Comparison of ENCODE assay signal across 8 cellular contexts in the genomic region with DNA sequence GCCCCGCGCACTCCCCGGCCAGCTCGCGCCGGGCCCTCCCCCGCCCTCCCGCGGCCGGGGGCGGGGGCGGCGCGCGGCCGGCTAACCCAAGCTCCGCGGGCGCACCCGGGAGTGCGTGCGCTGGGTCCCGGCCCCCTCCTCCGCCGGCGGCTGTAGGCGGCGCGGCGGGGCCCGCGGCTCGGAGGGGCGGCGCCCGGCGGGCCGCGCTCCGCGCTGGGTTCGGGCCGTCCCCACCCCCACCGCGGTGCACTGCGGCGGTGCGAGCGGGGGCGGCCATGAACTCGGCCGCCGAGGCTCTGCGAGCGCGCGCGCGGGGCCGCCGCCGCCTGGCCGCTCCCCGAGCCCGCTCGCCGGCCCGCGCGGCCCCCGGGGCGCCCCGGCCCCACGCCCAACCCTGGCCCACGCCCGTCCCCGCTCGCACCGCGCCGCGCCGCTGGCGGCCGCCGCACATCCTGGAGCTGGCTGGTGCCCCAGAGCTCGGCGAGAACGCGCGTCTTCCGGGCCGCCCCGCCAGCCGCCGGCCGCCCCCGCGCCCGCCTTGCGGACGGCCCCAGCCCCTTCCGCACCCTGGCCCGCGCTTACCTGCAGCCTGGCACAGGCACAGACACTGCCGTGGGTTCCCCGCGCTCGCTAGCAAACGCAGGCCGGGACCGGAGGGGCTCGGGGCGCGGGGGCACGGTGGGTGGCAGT. TPM values are rescaled to one million over a fixed set of nuclear protein-coding genes. Genes with fewer than 3 reads are reported as not detected.
DNase-seq lines count a peak whose midpoint lies in the region; ATAC-seq and TF ChIP-seq lines count a peak whose summit lies in the region.

Gene ZBTB14, minus strand, starts transcription at position 496 of the 690 bp plus-strand sequence. CDS start 2,480 bp downstream, outside the sequence.

- peak; percentile 26 for ATAC-seq in GM21619 (IDR thresholded peaks at IDR 0.05; ENCODE audit: unreplicated experiment)

- peak within 1 kb of the TSS; percentile 99 for H3K4me2 ChIP-seq in skeletal muscle satellite cell (ENCODE audit: low read length)

- H3K27me3 ChIP-seq in brain microvascular endothelial cell (replicated peaks) (no peaks in the 10 kb centered on the region), iPS-18a (ENCODE audit: control insufficient read depth, insufficient read depth, low read length) (peaks cover 23% of the 10 kb centered on the region), skeletal muscle satellite cell (ENCODE audit: control insufficient read depth, insufficient read depth, low read length) (peaks cover 7% of the 10 kb centered on the region)

- H3K9me3 ChIP-seq in KOPT-K1 (ENCODE audit: insufficient read depth, low read length, poor library complexity, severe bottlenecking) (no peaks in the 10 kb centered on the region), iPS-18a (ENCODE audit: control insufficient read depth, low read depth, low read length) (no peaks in the 10 kb centered on the region), skeletal muscle satellite cell (replicated peaks; ENCODE audit: low read length) (no peaks in the 10 kb centered on the region)

- peak within 1 kb of the TSS; percentile 76 for H3K9ac ChIP-seq in iPS-18a (ENCODE audit: low read length)
- peak within 1 kb of the TSS; percentile 86 for H3K9ac ChIP-seq in skeletal muscle satellite cell (ENCODE audit: low read depth, low read length)

- H3K4me3 ChIP-seq in brain microvascular endothelial cell (ENCODE audit: low read depth, low read length) (peak within 1 kb of the TSS; percentile 69), iPS-18a (ENCODE audit: low read length) (peak within 1 kb of the TSS; percentile 81), skeletal muscle satellite cell (ENCODE audit: low read length) (peak within 1 kb of the TSS; percentile 83)

- peaks cover 9% of the 10 kb centered on the region for H3K4me1 ChIP-seq in iPS-18a (ENCODE audit: control insufficient read depth, low read depth, low read length)
- H3K4me1 ChIP-seq in skeletal muscle satellite cell (ENCODE audit: control insufficient read depth, insufficient read depth, low read length): peaks cover 7% of the 10 kb centered on the region

- DNase-seq in GDM1 (lab: John Stamatoyannopoulos, UW) (peak; percentile 66), UCSD-AML1 (lab: John Stamatoyannopoulos, UW; ENCODE audit: unreplicated experiment) (peak; percentile 80), brain microvascular endothelial cell (peak; percentile 7), SKM-1 (lab: John Stamatoyannopoulos, UW; ENCODE audit: unreplicated experiment) (no peak)

- no peak for TF ChIP-seq CTCF in brain microvascular endothelial cell (IDR thresholded peaks at IDR 0.05; ENCODE audit: low read depth, low read length, missing control alignments)

- peak within 1 kb of the TSS; percentile 87 for H3K27ac ChIP-seq in KOPT-K1 (ENCODE audit: low read depth, low read length, poor library complexity, severe bottlenecking)
- H3K27ac ChIP-seq in brain microvascular endothelial cell: peak within 1 kb of the TSS; percentile 81
- peak within 1 kb of the TSS; percentile 76 for H3K27ac ChIP-seq in iPS-18a (ENCODE audit: low read length)

- in situ Hi-C loops in brain microvascular endothelial cell (cut with HindIII; ENCODE audit: low pct_ligation_motif_present, low sequenced_read_pairs): no loop called here

- H3K36me3 ChIP-seq in KOPT-K1 (ENCODE audit: insufficient read depth, low read length): peaks cover 24% of the 10 kb centered on the region
- H3K36me3 ChIP-seq in brain microvascular endothelial cell (replicated peaks): peaks cover 2% of the 10 kb centered on the region
- H3K36me3 ChIP-seq in iPS-18a (ENCODE audit: control insufficient read depth, low read depth, low read length): peaks cover 14% of the 10 kb centered on the region
- H3K36me3 ChIP-seq in skeletal muscle satellite cell (ENCODE audit: insufficient read depth, low read length): peaks cover 18% of the 10 kb centered on the region

RNA-seq across cellular contexts. Expression of gene ZBTB14, which starts in this region (rescaled TPM):
- 7.9 and 9.9 TPM in 2 replicates for total RNA-seq in skeletal muscle satellite cell (2012; rRNA removed)
